Comparison of ENCODE assay signal across 1 cellular context in genomic region chr5:138177936-138178515, GRCh38.
TF ChIP-seq lines count a peak whose summit lies in the region.

No MANE protein-coding gene starts in this region.

TF ChIP-seq in K562, 482 proteins besides CTCF, POLR2A, EP300 and RAD21 (continued from another document and continues in another):
- TF ChIP-seq ZBTB40 (IDR thresholded peaks at IDR 0.05) (no peak), ZBTB40 (CRISPR knock-in tag; IDR thresholded peaks at IDR 0.05) (no peak), HLTF (IDR thresholded peaks at IDR 0.05) (peak; percentile 69; the same call in 1 of the 2 replicates), ZNF717 (CRISPR knock-in tag; IDR thresholded peaks at IDR 0.05) (no peak), HNRNPLL (IDR thresholded peaks at IDR 0.05; ENCODE audit: low read depth, low read length, poor library complexity, severe bottlenecking) (no peak), VEZF1 (CRISPR knock-in tag; IDR thresholded peaks at IDR 0.05) (peak; percentile 20; the same call in 1 of the 2 replicates), ETV5 (CRISPR knock-in tag; IDR thresholded peaks at IDR 0.05; ENCODE audit: low read depth) (no peak), GABPB2 (CRISPR knock-in tag; conservative IDR thresholded peaks at IDR 0.05) (no peak), TSHZ1 (CRISPR knock-in tag; IDR thresholded peaks at IDR 0.05) (no peak), DPF2 (IDR thresholded peaks at IDR 0.05) (peak; percentile 39; the same call in 1 of the 2 replicates), SMARCC2 (IDR thresholded peaks at IDR 0.05; ENCODE audit: low read depth) (no peak), TFE3 (CRISPR knock-in tag; IDR thresholded peaks at IDR 0.05) (no peak), SAFB (IDR thresholded peaks at IDR 0.05; ENCODE audit: borderline replicate concordance, low read depth, low read length) (no peak), PPARD (CRISPR knock-in tag; IDR thresholded peaks at IDR 0.05) (no peak), NR4A1 (CRISPR knock-in tag; IDR thresholded peaks at IDR 0.05) (no peak), NR4A1 (tag; IDR thresholded peaks at IDR 0.05) (no peak), HDAC1 (IDR thresholded peaks at IDR 0.05) (peak in 1 of 2 experiments; percentile 38; a peak in 2 of 4 replicates), POLR3A (IDR thresholded peaks at IDR 0.05; ENCODE audit: borderline replicate concordance, extremely low read depth, insufficient read depth, insufficient read length) (no peak), ZNF140 (CRISPR knock-in tag; IDR thresholded peaks at IDR 0.05) (no peak), SMC3 (conservative IDR thresholded peaks at IDR 0.05; ENCODE audit: insufficient read depth, low read depth, low read length) (no peak), HDAC3 (IDR thresholded peaks at IDR 0.05; ENCODE audit: borderline replicate concordance, partially characterized antibody) (no peak), STAT6 (CRISPR knock-in tag; IDR thresholded peaks at IDR 0.05) (no peak), MXD1 (CRISPR knock-in tag; IDR thresholded peaks at IDR 0.05; ENCODE audit: borderline replicate concordance, poor library complexity, severe bottlenecking) (no peak), KAT7 (CRISPR knock-in tag; IDR thresholded peaks at IDR 0.05; ENCODE audit: borderline replicate concordance) (peak; percentile 79; the same call in 1 of the 2 replicates), BRF1 (IDR thresholded peaks at IDR 0.05; ENCODE audit: borderline replicate concordance, extremely low read depth, insufficient read length) (no peak), AFF1 (IDR thresholded peaks at IDR 0.05; ENCODE audit: low read depth in 1 of 2, partially characterized antibody in 2 of 2) (no peak)
